16 cellular contexts compared by ENCODE assay signal in the genomic region with DNA sequence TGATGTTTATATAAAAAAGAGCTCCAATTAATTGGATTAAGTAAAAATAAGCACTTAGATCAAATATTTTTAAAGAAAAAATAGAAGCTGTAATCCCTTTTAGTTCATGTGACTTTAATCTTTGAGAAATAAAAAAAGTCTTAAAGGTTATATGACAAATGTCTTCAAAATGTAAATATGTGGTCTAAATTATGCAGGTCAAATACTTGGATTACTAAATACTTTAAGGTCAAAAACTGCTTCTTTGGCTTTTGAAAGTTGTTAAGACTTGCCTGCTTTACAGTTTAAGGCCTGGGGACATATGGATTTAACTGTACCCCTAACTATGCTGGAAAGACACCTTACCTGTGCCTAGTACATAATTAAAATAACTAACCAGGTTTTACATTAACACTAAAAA. TPM values are rescaled to one million over a fixed set of nuclear protein-coding genes. Genes with fewer than 3 reads are reported as not detected.
DNase-seq lines count a peak whose midpoint lies in the region; ATAC-seq and TF ChIP-seq lines count a peak whose summit lies in the region.
"Had no signal": no experiment of that assay in that cellular context is flagged by ENCODE, and none has a peak within 500 bp of the region (broad histone marks: within the 10 kb centered on the region; RNA-seq: fewer than 3 reads in every experiment).

No MANE protein-coding gene starts in this region.

- H3K27ac Mint-ChIP-seq in activated T-helper 2 cell treated with anti-CD3 and anti-CD28 coated beads, Interferon-gamma antibody, Interleukin-2, Interleukin-4, amounts not matched to agents 10 μg/mL and 5 μg/mL and 100 μg/mL, durations not matched to agents 14 hours and 24 hours and 36 hours: no peak overlapping the region
- H3K27ac Mint-ChIP-seq: B cell; CD8-positive, alpha-beta T cell had no signal

- H3K4me1 Mint-ChIP-seq in activated T-helper 2 cell treated with anti-CD3 and anti-CD28 coated beads, Interferon-gamma antibody, Interleukin-2, Interleukin-4, amounts not matched to agents 10 μg/mL and 5 μg/mL and 100 μg/mL, durations not matched to agents 14 hours and 24 hours and 36 hours (ENCODE audit: low read depth): no peaks in the 10 kb centered on the region
- H3K4me1 Mint-ChIP-seq: B cell had no signal

- H3K27me3 Mint-ChIP-seq in activated T-helper 2 cell treated with anti-CD3 and anti-CD28 coated beads, Interferon-gamma antibody, Interleukin-2, Interleukin-4, amounts not matched to agents 10 μg/mL and 5 μg/mL and 100 μg/mL, durations not matched to agents 14 hours and 24 hours and 36 hours (ENCODE audit: low read depth): no peaks in the 10 kb centered on the region
- H3K27me3 Mint-ChIP-seq: B cell had no signal

- peak; percentile 36 for DNase-seq in EH (ENCODE audit: low read depth)
- peak; percentile 66 for DNase-seq in HCEC 1CT
- peak; percentile 57 for DNase-seq in M059J (ENCODE audit: low read depth)
- DNase-seq in fibroblast of villous mesenchyme (ENCODE audit: low read depth): peak; percentile 45
- DNase-seq in activated T-helper 2 cell treated with anti-CD3 and anti-CD28 coated beads, Interferon-gamma antibody, Interleukin-2, Interleukin-4, amounts not matched to agents 10 μg/mL and 5 μg/mL and 100 μg/mL, durations not matched to agents 14 hours and 24 hours and 36 hours (ENCODE audit: low spot score): no peak
- DNase-seq: 8988T; Calu3; CD8-positive, alpha-beta T cell; DMS79 treated with DMSO at 0.1 percent for 48 hours; GDM1; GOT3; H7 had no signal

- no peak overlapping the region for H3K4me3 Mint-ChIP-seq in activated T-helper 2 cell treated with anti-CD3 and anti-CD28 coated beads, Interferon-gamma antibody, Interleukin-2, Interleukin-4, amounts not matched to agents 10 μg/mL and 5 μg/mL and 100 μg/mL, durations not matched to agents 14 hours and 24 hours and 36 hours (ENCODE audit: low read depth)
- H3K4me3 Mint-ChIP-seq: B cell; CD8-positive, alpha-beta T cell had no signal

- intact Hi-C loops in activated T-helper 2 cell treated with anti-CD3 and anti-CD28 coated beads, Interferon-gamma antibody, Interleukin-2, Interleukin-4, amounts not matched to agents 10 μg/mL and 5 μg/mL and 100 μg/mL, durations not matched to agents 14 hours and 24 hours and 36 hours (cut with micrococcal nuclease): no loop called here

- H3K9me3 Mint-ChIP-seq in activated T-helper 2 cell treated with anti-CD3 and anti-CD28 coated beads, Interferon-gamma antibody, Interleukin-2, Interleukin-4, amounts not matched to agents 10 μg/mL and 5 μg/mL and 100 μg/mL, durations not matched to agents 14 hours and 24 hours and 36 hours: peaks cover 60% of the 10 kb centered on the region

- TF ChIP-seq CTCF in fibroblast of villous mesenchyme (IDR thresholded peaks at IDR 0.05; ENCODE audit: insufficient read depth, low read depth, low read length): no peak

- ATAC-seq in HG02870 (IDR thresholded peaks at IDR 0.05; ENCODE audit: unreplicated experiment) (no peak), HG02884 (IDR thresholded peaks at IDR 0.05; ENCODE audit: unreplicated experiment) (no peak)
- ATAC-seq: CD8-positive, alpha-beta T cell had no signal

- H3K36me3 Mint-ChIP-seq in activated T-helper 2 cell treated with anti-CD3 and anti-CD28 coated beads, Interferon-gamma antibody, Interleukin-2, Interleukin-4, amounts not matched to agents 10 μg/mL and 5 μg/mL and 100 μg/mL, durations not matched to agents 14 hours and 24 hours and 36 hours (ENCODE audit: low read depth): peaks cover 49% of the 10 kb centered on the region

- H3K4me3 ChIP-seq in fibroblast of villous mesenchyme (ENCODE audit: low read depth, low read length): no peak overlapping the region
- H3K4me3 ChIP-seq: BLaER1 treated with 17β-estradiol and CSF1 and Interleukin-3, amounts not matched to agents 10 nM and 100 nM had no signal

RNA-seq across cellular contexts. Expression of gene PDK1, which starts 15.5 kb away (rescaled TPM):
- total RNA-seq in M059J (2014; rRNA removed; shearing (Covaris generic)): 16.0 and 32.3 TPM in 2 replicates
- total RNA-seq in fibroblast of villous mesenchyme: 9.1 and 10.3 TPM in 2 replicates
- 38.9 and 44.9 TPM in 2 replicates for total RNA-seq in activated T-helper 2 cell treated with anti-CD3 and anti-CD28 coated beads, Interferon-gamma antibody, Interleukin-2, Interleukin-4, amounts not matched to agents 10 μg/mL and 5 μg/mL and 100 μg/mL, durations not matched to agents 14 hours and 24 hours and 36 hours
